8 cellular contexts compared by ENCODE assay signal in genomic region chr12:87274594-87275245, GRCh38.
DNase-seq lines count a peak whose midpoint lies in the region; ATAC-seq and TF ChIP-seq lines count a peak whose summit lies in the region.

No MANE protein-coding gene starts in this region.

- no peaks in the 10 kb centered on the region for H4K20me1 ChIP-seq in KMS-11 (ENCODE audit: insufficient read depth)

- H3K27me3 ChIP-seq in KMS-11 (ENCODE audit: insufficient read depth, low read depth) (no peaks in the 10 kb centered on the region), spleen (replicated peaks in 1 of 7) (no peaks in the 10 kb centered on the region)

- H3K9ac ChIP-seq in KMS-11: no peak overlapping the region

- no peak overlapping the region for H3K4me2 ChIP-seq in KMS-11

- TF ChIP-seq POLR2A in spleen (IDR thresholded peaks at IDR 0.05): no peak

- H3K27ac ChIP-seq in KMS-11 (no peak overlapping the region), spleen (no peak overlapping the region), substantia nigra (ENCODE audit: low read depth, low read length, poor library complexity, severe bottlenecking) (no peak overlapping the region)

- intact Hi-C loops in spleen (cut with DNase I; ENCODE audit: low total_unique reads): no loop called here

- peak; percentile 51; the same call in 1 of the 2 replicates for TF ChIP-seq CTCF in KMS-11 (conservative IDR thresholded peaks at IDR 0.05; ENCODE audit: low read depth, low read length)
- peak in 9 of 11 experiments; percentile 23 to 60 (median 45) for TF ChIP-seq CTCF in spleen (IDR thresholded peaks at IDR 0.05 in 8 of 11, conservative IDR thresholded peaks at IDR 0.05 in 3 of 11)

- no peaks in the 10 kb centered on the region for H3K79me2 ChIP-seq in KMS-11 (ENCODE audit: insufficient read depth, low read depth)

- no peak overlapping the region for H2AFZ ChIP-seq in KMS-11 (ENCODE audit: low read depth)

- WGBS in spleen, 5 donors: 42 to 56% (median 47%) methylated on average over 4 of the region's 4 CpGs

- H3K36me3 ChIP-seq in KMS-11 (ENCODE audit: insufficient read depth) (no peaks in the 10 kb centered on the region), spleen (no peaks in the 10 kb centered on the region)

- H3K4me1 ChIP-seq in KMS-11 (ENCODE audit: low read depth, poor library complexity, severe bottlenecking): no peaks in the 10 kb centered on the region
- no peaks in the 10 kb centered on the region for H3K4me1 ChIP-seq in spleen

- peak; percentile 55 for ATAC-seq in GM19468 (IDR thresholded peaks at IDR 0.05; ENCODE audit: extremely low read depth, unreplicated experiment)

- H3K9me3 ChIP-seq in spleen: no peaks in the 10 kb centered on the region

- H3K4me3 ChIP-seq in KMS-11 (IDR thresholded peaks at IDR 0.05; ENCODE audit: insufficient read depth, low read depth, low read length): no peak overlapping the region
- no peak overlapping the region for H3K4me3 ChIP-seq in spleen

- DNase-seq in DMS 273 treated with DMSO at 0.1 percent for 48 hours (lab: John Stamatoyannopoulos, UW): peak; percentile 1
- peak; percentile 63 for DNase-seq in dermis blood vessel endothelial cell
- no peak for DNase-seq in spleen
- no peak for DNase-seq in amygdala (lab: John Stamatoyannopoulos, UW)
- no peak for DNase-seq in substantia nigra (lab: John Stamatoyannopoulos, UW)
- no peak for DNase-seq in NCI-H1930 (lab: John Stamatoyannopoulos, UW)

Comparison
In these comparisons a context has a peak if more than half of its experiments do, and no peak if none do; other contexts are left out.
1. DNase-seq: peak in DMS 273 treated with DMSO at 0.1 percent for 48 hours (single experiment) and dermis blood vessel endothelial cell (single experiment); none in spleen (single experiment), amygdala (0 of 56), substantia nigra (0 of 49) and NCI-H1930 (0 of 2).